13 cellular contexts compared by ENCODE assay signal in genomic region chr2:66840321-66841014, GRCh38.
DNase-seq lines count a peak whose midpoint lies in the region; ATAC-seq, FAIRE-seq and TF ChIP-seq lines count a peak whose summit lies in the region.
"Had no signal": no experiment of that assay in that cellular context is flagged by ENCODE, and none has a peak within 500 bp of the region (broad histone marks: within the 10 kb centered on the region; RNA-seq: fewer than 3 reads in every experiment).

No MANE protein-coding gene starts in this region.

- 48% methylated on average over 8 of the region's 8 CpGs for WGBS in A549 (ENCODE audit: missing lambda C conversion rate)

- no peaks in the 10 kb centered on the region for H3K9me3 Mint-ChIP-seq in osteocyte (ENCODE audit: unreplicated experiment)

- H3K27ac Mint-ChIP-seq in osteocyte (ENCODE audit: unreplicated experiment), result peak overlapping the region; percentile 91

- H3K9me3 ChIP-seq in A549 (no peaks in the 10 kb centered on the region), RWPE2 (ENCODE audit: severe bottlenecking) (no peaks in the 10 kb centered on the region), fibroblast of lung (ENCODE audit: control insufficient read depth, insufficient read depth, low read depth, low read length) (no peaks in the 10 kb centered on the region)
- H3K9me3 ChIP-seq: testis had no signal

- no peaks in the 10 kb centered on the region for H3K27me3 Mint-ChIP-seq in osteocyte (ENCODE audit: unreplicated experiment)

- no peak overlapping the region for H3K4me3 Mint-ChIP-seq in osteocyte (ENCODE audit: unreplicated experiment)

- TF ChIP-seq POLR2A in A549 (IDR thresholded peaks at IDR 0.05; ENCODE audit: low read length) (no peak), GM18505 (IDR thresholded peaks at IDR 0.05; ENCODE audit: borderline replicate concordance, extremely low read depth, insufficient read depth, insufficient read length) (no peak)

- no peak overlapping the region for H3K9ac ChIP-seq in fibroblast of lung (ENCODE audit: insufficient read depth, low read length)

- no peaks in the 10 kb centered on the region for H3K36me3 Mint-ChIP-seq in osteocyte (ENCODE audit: unreplicated experiment)

- H3K79me2 ChIP-seq in fibroblast of lung (ENCODE audit: control insufficient read depth, insufficient read depth, low read length), result no peaks in the 10 kb centered on the region

- no peak for TF ChIP-seq EP300 in A549 (IDR thresholded peaks at IDR 0.05)

- H3K27me3 ChIP-seq in RWPE2 (ENCODE audit: insufficient read depth, poor library complexity, severe bottlenecking) (no peaks in the 10 kb centered on the region), fibroblast of lung (ENCODE audit: control insufficient read depth, insufficient read depth, low read length) (no peaks in the 10 kb centered on the region)
- H3K27me3 ChIP-seq: testis had no signal

- no peak for FAIRE-seq in A549 (lab: Jason Lieb, UNC)

- H3K4me2 ChIP-seq in A549 (peak overlapping the region; percentile 40; the same call in 2 of the 3 replicates), fibroblast of lung (ENCODE audit: extremely low read depth, insufficient read depth, low read length) (peak overlapping the region; percentile 28)

- H3K36me3 ChIP-seq in RWPE2 (ENCODE audit: low read depth) (no peaks in the 10 kb centered on the region), fibroblast of lung (ENCODE audit: control insufficient read depth, insufficient read depth, low read length) (no peaks in the 10 kb centered on the region)

- ATAC-seq in A549 (peak; percentile 47 to 65; a peak in 3 of 6 replicates), RWPE2 (ENCODE audit: low read depth) (no peak; the same call in 2 of the 3 replicates), GM18505 (IDR thresholded peaks at IDR 0.05; ENCODE audit: unreplicated experiment) (no peak)

- no peak for TF ChIP-seq RAD21 in A549 (conservative IDR thresholded peaks at IDR 0.05 in 1 of 2, IDR thresholded peaks at IDR 0.05 in 1 of 2)

- H3K4me3 ChIP-seq in A549 (no peak overlapping the region), RWPE2 (ENCODE audit: severe bottlenecking) (peak overlapping the region; percentile 8), fibroblast of lung (replicated peaks in 1 of 4; ENCODE audit: control extremely low read depth in 1 of 4, insufficient read depth in 1 of 4, low read depth in 3 of 4, low read length in 4 of 4) (peak overlapping the region in 3 of 4 experiments; percentile 6 to 28 (median 20))
- H3K4me3 ChIP-seq: testis had no signal

- CTCF ChIA-PET in A549 (lab: Yijun Ruan, JAX), result interaction anchor here (0.6 kb wide), 1 partner anchor 1032 kb away, joined by 3 read pairs; no protein-coding TSS in a partner anchor

- no peaks in the 10 kb centered on the region for H4K20me1 ChIP-seq in fibroblast of lung (ENCODE audit: control insufficient read depth, extremely low read depth, insufficient read depth, low read length)

- POLR2A ChIA-PET in A549 (lab: Yijun Ruan, JAX), result no interaction called here

- H3K27ac ChIP-seq in A549 (peak overlapping the region; percentile 26 to 56; a peak in 3 of 6 replicates), RWPE2 (ENCODE audit: poor library complexity, severe bottlenecking) (peak overlapping the region; percentile 97), fibroblast of lung (ENCODE audit: insufficient read depth, low read length) (peak overlapping the region; percentile 79)
- H3K27ac ChIP-seq: testis had no signal

- TF ChIP-seq CTCF in A549 (IDR thresholded peaks at IDR 0.05) (no peak), RWPE2 (IDR thresholded peaks at IDR 0.05; ENCODE audit: poor library complexity, severe bottlenecking) (no peak), fibroblast of lung (conservative IDR thresholded peaks at IDR 0.05 in 1 of 2, IDR thresholded peaks at IDR 0.05 in 1 of 2; ENCODE audit: low read depth in 1 of 2, low read length in 2 of 2) (no peak), osteocyte (IDR thresholded peaks at IDR 0.05) (no peak)

- no peaks in the 10 kb centered on the region for H3K4me1 ChIP-seq in A549
- H3K4me1 ChIP-seq in RWPE2 (ENCODE audit: insufficient read depth, poor library complexity, severe bottlenecking), result peaks cover 39% of the 10 kb centered on the region
- peaks cover 9% of the 10 kb centered on the region for H3K4me1 ChIP-seq in fibroblast of lung (ENCODE audit: control insufficient read depth, extremely low read depth, insufficient read depth, low read length)
- H3K4me1 ChIP-seq: testis had no signal

- DNase-seq in A549 (ENCODE audit: low read depth in 1 of 2, low spot score in 1 of 2) (no peak), RWPE2 (ENCODE audit: low spot score) (no peak), fibroblast of lung (ENCODE audit: low read depth in 2 of 2) (peak in 1 of 2 donors; percentile 95), osteocyte (ENCODE audit: extremely low spot score, unreplicated experiment) (no peak), DMS 273 (lab: John Stamatoyannopoulos, UW; ENCODE audit: unreplicated experiment) (no peak), NCI-H1105 (lab: John Stamatoyannopoulos, UW) (no peak), NCI-H774 (lab: John Stamatoyannopoulos, UW) (no peak)
- DNase-seq: activated CD4-positive, CD25-positive, alpha-beta regulatory T cell; amygdala; NCI-H187 treated with DMSO at 0.1 percent for 48 hours; NCI-H82; testis had no signal

- H3K4me1 Mint-ChIP-seq in osteocyte (ENCODE audit: unreplicated experiment), result peaks cover 27% of the 10 kb centered on the region

- H2AFZ ChIP-seq in fibroblast of lung (ENCODE audit: low read length), result no peak overlapping the region

TF ChIP-seq in A549, 52 proteins besides CTCF, POLR2A, EP300 and RAD21:
- TF ChIP-seq CEBPB (IDR thresholded peaks at IDR 0.05) (peak; percentile 49 to 61; a peak in 3 of 4 replicates), HES2 (IDR thresholded peaks at IDR 0.05) (no peak), HMGXB4 (CRISPR knock-in tag; IDR thresholded peaks at IDR 0.05; ENCODE audit: borderline replicate concordance) (no peak)

Comparison
In these comparisons a context has a peak if more than half of its experiments do, and no peak if none do; other contexts are left out.
1. ATAC-seq: peak in A549 (2 of 2); none in RWPE2 (single experiment) and GM18505 (single experiment).
2. H3K27ac ChIP-seq: peak in every context shown above with its lines; median percentile 97 in RWPE2; 79 in fibroblast of lung; 41 in A549.